ENCODE assay signal across 15 cellular contexts in the genomic region with DNA sequence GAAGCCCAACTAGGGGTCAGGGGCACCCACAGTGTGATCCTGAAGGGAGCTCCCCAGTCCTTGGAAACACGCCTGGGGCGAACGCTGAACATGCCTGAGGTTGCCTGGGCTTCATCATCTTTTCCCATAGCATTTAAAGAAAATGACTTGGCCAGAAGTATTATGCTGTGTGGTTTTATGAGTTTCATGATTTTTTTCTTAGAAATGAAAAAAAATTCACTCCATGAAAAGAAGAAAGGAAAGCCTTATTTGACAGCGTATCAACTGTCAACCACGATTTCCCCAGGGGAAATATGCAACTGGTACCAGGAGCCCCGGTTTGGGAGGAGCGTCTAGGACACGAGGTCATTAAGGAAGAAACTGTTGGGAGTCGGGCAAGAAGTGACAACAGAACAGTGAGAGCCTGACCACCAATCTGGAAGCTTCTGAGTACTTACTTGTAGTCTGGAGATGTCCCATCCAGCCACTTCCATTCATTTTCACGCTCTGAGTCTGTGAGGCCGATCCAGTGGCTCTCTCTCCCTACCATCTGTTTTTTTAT.
DNase-seq lines count a peak whose midpoint lies in the region; ATAC-seq and TF ChIP-seq lines count a peak whose summit lies in the region.
"Had no signal": no experiment of that assay in that cellular context is flagged by ENCODE, and none has a peak within 500 bp of the region (broad histone marks: within the 10 kb centered on the region; RNA-seq: fewer than 3 reads in every experiment).

No MANE protein-coding gene starts in this region.

- ATAC-seq in HG03520 (IDR thresholded peaks at IDR 0.05; ENCODE audit: unreplicated experiment) = no peak
- ATAC-seq: activated CD4-positive, CD25-positive, alpha-beta regulatory T cell treated with anti-CD3 and anti-CD28 coated beads, Interleukin-2, amount 50 U/mL, for 24 hours had no signal

- H3K9me3 ChIP-seq in GM23248 (ENCODE audit: low read depth) = no peaks in the 10 kb centered on the region

- H2AFZ ChIP-seq in GM23248 = no peak overlapping the region

- no peaks in the 10 kb centered on the region for H3K79me2 ChIP-seq in GM23248 (ENCODE audit: insufficient read depth)

- peak; percentile 46 for DNase-seq in EH (ENCODE audit: low read depth)
- DNase-seq in RPMI7951 (ENCODE audit: low read depth) = peak; percentile 98
- peak; percentile 60 for DNase-seq in fibroblast of gingiva (ENCODE audit: low read depth)
- no peak for DNase-seq in osteocyte (ENCODE audit: extremely low spot score, unreplicated experiment)
- no peak for DNase-seq in RWPE1 (ENCODE audit: low spot score)
- no peak for DNase-seq in GOT3 (lab: John Stamatoyannopoulos, UW)
- no peak for DNase-seq in GM23248
- DNase-seq: activated naive CD8-positive, alpha-beta T cell treated with anti-CD3 and anti-CD28 coated beads, Interleukin-2, amount 10 ng/mL, durations not matched to agents 7 days and 5 days; activated T-cell treated with anti-CD3 and anti-CD28 coated beads for 4 hours; CD4-positive, alpha-beta T cell; NCI-H1105 treated with DMSO at 0.1 percent for 48 hours; OCI-M1; stimulated activated CD4-positive, alpha-beta T cell treated with anti-CD3 and anti-CD28 coated beads, Interleukin-4, amount 100 ng/mL, for 1 hour had no signal

- peak overlapping the region; percentile 73 for H3K27ac Mint-ChIP-seq in osteocyte (ENCODE audit: unreplicated experiment)
- H3K27ac Mint-ChIP-seq: activated naive CD8-positive, alpha-beta T cell treated with anti-CD3 and anti-CD28 coated beads, Interleukin-2, amount 10 ng/mL, durations not matched to agents 7 days and 5 days; CD4-positive, alpha-beta T cell had no signal

- H3K9me3 Mint-ChIP-seq in osteocyte (ENCODE audit: unreplicated experiment) = no peaks in the 10 kb centered on the region
- H3K9me3 Mint-ChIP-seq: activated naive CD8-positive, alpha-beta T cell treated with anti-CD3 and anti-CD28 coated beads, Interleukin-2, amount 10 ng/mL, durations not matched to agents 7 days and 5 days; CD4-positive, alpha-beta T cell had no signal

- H3K27ac ChIP-seq in RWPE1 (no peak overlapping the region), GM23248 (no peak overlapping the region)

- peaks cover 22% of the 10 kb centered on the region for H3K4me1 Mint-ChIP-seq in osteocyte (ENCODE audit: unreplicated experiment)
- H3K4me1 Mint-ChIP-seq: activated naive CD8-positive, alpha-beta T cell treated with anti-CD3 and anti-CD28 coated beads, Interleukin-2, amount 10 ng/mL, durations not matched to agents 7 days and 5 days had no signal

- no peaks in the 10 kb centered on the region for H3K36me3 ChIP-seq in GM23248 (ENCODE audit: low read depth)

- H3F3A ChIP-seq in GM23248 (ENCODE audit: insufficient read depth) = no peaks in the 10 kb centered on the region

- H4K20me1 ChIP-seq in GM23248 (ENCODE audit: insufficient read depth) = no peaks in the 10 kb centered on the region

- H3K4me3 ChIP-seq in GM23248 = no peak overlapping the region

- POLR2A ChIA-PET in RWPE1 (lab: Yijun Ruan, JAX; ENCODE audit: low non-redundant PET) = no interaction called here

- CTCF ChIA-PET in RWPE1 (lab: Yijun Ruan, JAX) = no interaction called here

- H3K9me2 ChIP-seq in GM23248 (ENCODE audit: insufficient read depth) = no peaks in the 10 kb centered on the region

- TF ChIP-seq CTCF in osteocyte (IDR thresholded peaks at IDR 0.05) (no peak), RWPE1 (conservative IDR thresholded peaks at IDR 0.05; ENCODE audit: low read depth) (no peak)

- 96 to 97% methylated on average over 11 of the region's 11 CpGs for WGBS in GM23248 (ENCODE audit: low coverage in 1 of 2, low lambda C conversion rate in 2 of 2, missing lambda C conversion rate in 2 of 2), 2 experiments

- H3K27me3 Mint-ChIP-seq in osteocyte (ENCODE audit: unreplicated experiment) = no peaks in the 10 kb centered on the region

- no peaks in the 10 kb centered on the region for H3K27me3 ChIP-seq in GM23248 (replicated peaks; ENCODE audit: insufficient read depth)

- peaks cover 48% of the 10 kb centered on the region for H3K36me3 Mint-ChIP-seq in osteocyte (ENCODE audit: unreplicated experiment)
- H3K36me3 Mint-ChIP-seq: activated naive CD8-positive, alpha-beta T cell treated with anti-CD3 and anti-CD28 coated beads, Interleukin-2, amount 10 ng/mL, durations not matched to agents 7 days and 5 days had no signal

- H3K4me1 ChIP-seq in GM23248 (ENCODE audit: insufficient read depth) = no peaks in the 10 kb centered on the region

- no peak overlapping the region for H3K9ac ChIP-seq in GM23248

- no peak overlapping the region for H3K4me2 ChIP-seq in GM23248 (ENCODE audit: unreplicated experiment)

- in situ Hi-C loops in GM23248 (cut with MboI) = no loop called here

- no peak overlapping the region for H3K4me3 Mint-ChIP-seq in osteocyte (ENCODE audit: unreplicated experiment)
- H3K4me3 Mint-ChIP-seq: activated naive CD8-positive, alpha-beta T cell treated with anti-CD3 and anti-CD28 coated beads, Interleukin-2, amount 10 ng/mL, durations not matched to agents 7 days and 5 days; CD4-positive, alpha-beta T cell had no signal

Comparison
In these comparisons a context has a peak if more than half of its experiments do, and no peak if none do; other contexts are left out.
1. DNase-seq: peak in EH (single experiment), RPMI7951 (single experiment) and fibroblast of gingiva (single experiment); none in osteocyte (single experiment), RWPE1 (single experiment), GOT3 (single experiment) and GM23248 (single experiment).